ENCODE assay signal across 35 cellular contexts in the genomic region with DNA sequence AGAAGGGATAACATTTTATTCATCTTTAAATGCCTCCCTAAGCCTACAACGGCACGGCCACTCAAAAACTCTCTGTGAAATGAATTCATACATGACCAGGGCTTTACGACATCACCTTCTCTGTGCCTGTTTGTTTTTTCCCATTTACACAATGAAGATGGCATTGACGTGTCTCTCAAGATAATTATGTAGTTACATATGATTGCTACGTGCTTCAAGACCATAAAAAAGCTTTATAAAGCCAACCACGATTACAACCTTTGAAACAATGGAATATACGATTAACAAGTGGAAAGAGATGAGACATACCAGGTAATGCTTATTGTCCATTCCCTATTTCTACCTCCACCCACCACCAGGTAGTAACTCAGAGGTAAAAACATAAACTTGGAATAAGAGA.
"Had no signal": no experiment of that assay in that cellular context is flagged by ENCODE, and none has a peak within 500 bp of the region (broad histone marks: within the 10 kb centered on the region; RNA-seq: fewer than 3 reads in every experiment).

No MANE protein-coding gene starts in this region.

- ATAC-seq: activated CD8-positive, alpha-beta memory T cell treated with anti-CD3 and anti-CD28 coated beads, Interleukin-2, amount 10 ng/mL, durations not matched to agents 7 days and 5 days; activated naive CD8-positive, alpha-beta T cell treated with anti-CD3 and anti-CD28 coated beads, Interleukin-2, amount 50 U/mL, for 24 hours; K562; PC-3; SK-N-SH treated with all-trans-retinoic acid at 6 μM for 48 hours; T-cell; T-helper 17 cell had no signal

- H3K4me3 ChIP-seq: K562, Peyer's patch, SJSA1 had no signal

- H3K9me3 ChIP-seq: Peyer's patch, SJSA1 had no signal

- H3K4me1 ChIP-seq: Peyer's patch, SJSA1 had no signal

- DNase-seq: activated CD4-positive, alpha-beta memory T cell treated with anti-CD3 and anti-CD28 coated beads, Interleukin-2, amount 10 ng/mL, durations not matched to agents 7 days and 5 days; activated CD4-positive, alpha-beta T cell treated with anti-CD3 and anti-CD28 coated beads for 1 hour; activated CD4-positive, alpha-beta T cell treated with anti-CD3 and anti-CD28 coated beads for 48 hours; activated CD4-positive, CD25-positive, alpha-beta regulatory T cell; activated CD8-positive, alpha-beta memory T cell treated with anti-CD3 and anti-CD28 coated beads for 24 hours; activated CD8-positive, alpha-beta memory T cell treated with anti-CD3 and anti-CD28 coated beads, Interleukin-2, amount 10 ng/mL, durations not matched to agents 7 days and 5 days; activated CD8-positive, alpha-beta memory T cell treated with anti-CD3 and anti-CD28 coated beads, Interleukin-2, amount 50 U/mL, for 48 hours; activated effector memory CD4-positive, alpha-beta T cell treated with Interleukin-2 at 50 U/mL for 16 hours; activated naive CD4-positive, alpha-beta T cell treated with anti-CD3 and anti-CD28 coated beads, Interleukin-2, amount 10 ng/mL, durations not matched to agents 7 days and 5 days; activated naive CD8-positive, alpha-beta T cell treated with anti-CD3 and anti-CD28 coated beads, Interleukin-2, amount 50 U/mL, for 24 hours; activated T-cell treated with anti-CD3 and anti-CD28 coated beads, Interleukin-2, amount 50 U/mL, for 48 hours; anterior cingulate cortex; caudate nucleus; cerebellar nuclear complex; IMR-90; NCI-H1092 treated with DMSO at 0.1 percent for 48 hours; NCI-H146; NCI-H187; NCI-H2029 treated with DMSO at 0.1 percent for 48 hours; NCI-H2107; NCI-H226; NCI-H446 treated with DMSO at 0.1 percent for 48 hours; NCI-H524; NCI-H774; NK-92 treated with Interleukin-12 subunit alpha and Interleukin-12 subunit beta, amount 100 ng/mL, for 24 hours; PC-3; Peyer's patch; RPMI8226; SHP77 treated with DMSO at 0.1 percent for 48 hours; T-cell; T-helper 17 cell; WERI-Rb-1 had no signal

- H3K27ac ChIP-seq: Peyer's patch, SJSA1, WERI-Rb-1 had no signal

- H3K36me3 ChIP-seq: Peyer's patch, WERI-Rb-1 had no signal
